Comparison of ENCODE assay signal across 1 cellular context in the genomic region with DNA sequence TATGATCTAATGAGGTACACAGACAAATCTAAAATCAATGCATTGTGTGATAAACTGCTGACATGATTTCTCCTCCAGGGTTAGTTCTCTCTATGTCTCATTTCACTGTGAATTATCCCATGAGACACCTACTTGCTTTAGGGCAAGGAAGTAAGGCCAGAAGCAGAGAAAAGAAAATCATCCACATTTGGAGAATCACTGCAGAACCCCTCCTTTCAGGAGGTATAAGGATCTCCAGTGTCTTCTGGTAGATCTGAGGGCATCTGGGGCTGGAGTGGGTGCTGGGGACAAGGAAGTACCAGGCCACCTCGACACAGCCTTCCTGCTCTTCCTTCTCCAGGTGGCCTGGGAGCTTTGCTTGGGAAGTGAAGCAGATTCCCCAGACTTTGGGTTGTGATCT.
TF ChIP-seq lines count a peak whose summit lies in the region.

No MANE protein-coding gene starts in this region.

TF ChIP-seq in SK-N-SH, 30 proteins besides CTCF, POLR2A, EP300 and RAD21 (continued from another document):
- TF ChIP-seq, protein P1, sequence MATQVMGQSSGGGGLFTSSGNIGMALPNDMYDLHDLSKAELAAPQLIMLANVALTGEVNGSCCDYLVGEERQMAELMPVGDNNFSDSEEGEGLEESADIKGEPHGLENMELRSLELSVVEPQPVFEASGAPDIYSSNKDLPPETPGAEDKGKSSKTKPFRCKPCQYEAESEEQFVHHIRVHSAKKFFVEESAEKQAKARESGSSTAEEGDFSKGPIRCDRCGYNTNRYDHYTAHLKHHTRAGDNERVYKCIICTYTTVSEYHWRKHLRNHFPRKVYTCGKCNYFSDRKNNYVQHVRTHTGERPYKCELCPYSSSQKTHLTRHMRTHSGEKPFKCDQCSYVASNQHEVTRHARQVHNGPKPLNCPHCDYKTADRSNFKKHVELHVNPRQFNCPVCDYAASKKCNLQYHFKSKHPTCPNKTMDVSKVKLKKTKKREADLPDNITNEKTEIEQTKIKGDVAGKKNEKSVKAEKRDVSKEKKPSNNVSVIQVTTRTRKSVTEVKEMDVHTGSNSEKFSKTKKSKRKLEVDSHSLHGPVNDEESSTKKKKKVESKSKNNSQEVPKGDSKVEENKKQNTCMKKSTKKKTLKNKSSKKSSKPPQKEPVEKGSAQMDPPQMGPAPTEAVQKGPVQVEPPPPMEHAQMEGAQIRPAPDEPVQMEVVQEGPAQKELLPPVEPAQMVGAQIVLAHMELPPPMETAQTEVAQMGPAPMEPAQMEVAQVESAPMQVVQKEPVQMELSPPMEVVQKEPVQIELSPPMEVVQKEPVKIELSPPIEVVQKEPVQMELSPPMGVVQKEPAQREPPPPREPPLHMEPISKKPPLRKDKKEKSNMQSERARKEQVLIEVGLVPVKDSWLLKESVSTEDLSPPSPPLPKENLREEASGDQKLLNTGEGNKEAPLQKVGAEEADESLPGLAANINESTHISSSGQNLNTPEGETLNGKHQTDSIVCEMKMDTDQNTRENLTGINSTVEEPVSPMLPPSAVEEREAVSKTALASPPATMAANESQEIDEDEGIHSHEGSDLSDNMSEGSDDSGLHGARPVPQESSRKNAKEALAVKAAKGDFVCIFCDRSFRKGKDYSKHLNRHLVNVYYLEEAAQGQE (IDR thresholded peaks at IDR 0.05; ENCODE audit: low read depth, low read length) = no peak
- TF ChIP-seq JUND (IDR thresholded peaks at IDR 0.05) (no peak), GABPA (IDR thresholded peaks at IDR 0.05; ENCODE audit: low read depth) (no peak)
